Comparison of ENCODE assay signal across 8 cellular contexts in the genomic region with DNA sequence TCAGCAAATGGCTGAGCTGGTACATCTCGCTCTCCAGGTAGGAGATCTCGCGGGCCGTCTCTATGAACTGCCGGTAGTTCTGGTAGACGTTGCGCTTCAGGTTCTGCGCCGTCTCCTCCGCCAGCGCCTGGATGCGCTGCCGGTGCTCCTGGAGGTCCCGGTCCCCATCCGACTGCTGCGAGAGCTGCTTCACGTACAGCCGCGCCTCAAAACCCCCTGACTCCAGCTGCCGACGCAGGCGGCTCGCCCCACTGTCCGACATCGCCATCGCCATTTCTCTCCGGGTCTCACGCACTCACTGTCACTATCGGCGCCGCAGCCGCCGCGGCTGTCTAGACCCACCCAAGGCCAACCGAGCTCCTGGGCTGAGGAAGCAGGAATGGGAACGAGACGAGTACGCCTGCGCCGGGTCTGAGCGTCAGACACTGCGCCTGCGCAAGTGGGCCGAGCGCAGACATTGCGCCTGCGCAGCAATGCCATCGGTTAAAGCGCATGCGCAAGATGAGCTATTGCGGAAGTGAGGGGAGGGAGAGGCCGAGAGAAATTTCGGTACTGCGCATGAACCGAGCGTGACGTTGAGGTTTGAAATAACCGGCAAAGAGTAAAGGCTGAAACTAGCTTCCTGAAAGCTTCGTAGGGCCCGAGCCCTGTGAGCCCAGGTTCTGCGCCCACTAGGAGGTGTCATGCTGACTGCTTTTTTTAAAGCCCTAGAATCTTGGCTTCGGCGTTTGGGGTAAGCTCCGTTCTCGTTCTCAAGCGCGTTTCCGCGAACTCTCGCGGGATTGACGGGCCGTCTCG. TPM values are rescaled to one million over a fixed set of nuclear protein-coding genes. Genes with fewer than 3 reads are reported as not detected.
A peak's percentile ranks its signal among the peaks of the same experiment; 100 is the strongest.
DNase-seq lines count a peak whose midpoint lies in the region; ATAC-seq and TF ChIP-seq lines count a peak whose summit lies in the region.

A gene with protein sequence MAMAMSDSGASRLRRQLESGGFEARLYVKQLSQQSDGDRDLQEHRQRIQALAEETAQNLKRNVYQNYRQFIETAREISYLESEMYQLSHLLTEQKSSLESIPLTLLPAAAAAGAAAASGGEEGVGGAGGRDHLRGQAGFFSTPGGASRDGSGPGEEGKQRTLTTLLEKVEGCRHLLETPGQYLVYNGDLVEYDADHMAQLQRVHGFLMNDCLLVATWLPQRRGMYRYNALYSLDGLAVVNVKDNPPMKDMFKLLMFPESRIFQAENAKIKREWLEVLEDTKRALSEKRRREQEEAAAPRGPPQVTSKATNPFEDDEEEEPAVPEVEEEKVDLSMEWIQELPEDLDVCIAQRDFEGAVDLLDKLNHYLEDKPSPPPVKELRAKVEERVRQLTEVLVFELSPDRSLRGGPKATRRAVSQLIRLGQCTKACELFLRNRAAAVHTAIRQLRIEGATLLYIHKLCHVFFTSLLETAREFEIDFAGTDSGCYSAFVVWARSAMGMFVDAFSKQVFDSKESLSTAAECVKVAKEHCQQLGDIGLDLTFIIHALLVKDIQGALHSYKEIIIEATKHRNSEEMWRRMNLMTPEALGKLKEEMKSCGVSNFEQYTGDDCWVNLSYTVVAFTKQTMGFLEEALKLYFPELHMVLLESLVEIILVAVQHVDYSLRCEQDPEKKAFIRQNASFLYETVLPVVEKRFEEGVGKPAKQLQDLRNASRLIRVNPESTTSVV (minus strand): TSS at position 381 of the 798 bp plus-strand sequence. CDS start 107 bp downstream, at position 274.

- H3K4me1 Mint-ChIP-seq in effector memory CD8-positive, alpha-beta T cell (ENCODE audit: low read depth in 2 of 2), result peaks cover 35 to 53% of the 10 kb centered on the region in 2 donors

- peak; percentile 75 for ATAC-seq in effector memory CD8-positive, alpha-beta T cell (replicated peaks)

- peak within 1 kb of the TSS; percentile 94 to 96 for H3K4me3 Mint-ChIP-seq in effector memory CD8-positive, alpha-beta T cell

- no peaks in the 10 kb centered on the region for H3K9me3 Mint-ChIP-seq in effector memory CD8-positive, alpha-beta T cell

- DNase-seq in COLO829 (ENCODE audit: low spot score) (peak; percentile 100), GM20000 (ENCODE audit: low spot score) (peak; percentile 95), HT-29 (ENCODE audit: low spot score) (peak; percentile 100), NOMO-1 (lab: John Stamatoyannopoulos, UW; ENCODE audit: unreplicated experiment in 2 of 2) (peak; percentile 92 to 95), medulla oblongata (ENCODE audit: extremely low spot score) (peak; percentile 99)
- peak; percentile 98 to 99 (median 99) for DNase-seq in effector memory CD8-positive, alpha-beta T cell
- peak; percentile 97 for DNase-seq in stimulated activated CD8-positive, alpha-beta memory T cell treated with anti-CD3 and anti-CD28 coated beads, Interleukin-12 subunit alpha, Interleukin-12 subunit beta, amount 100 ng/mL, for 1 hour (ENCODE audit: low read depth)

- CTCF ChIA-PET in activated CD8-positive, alpha-beta memory T cell treated with anti-CD3 and anti-CD28 coated beads for 36 hours (lab: Charles Lee), result interaction anchor here (0.6 to 1.2 kb wide), 3 partner anchors 13 to 210 kb away, joined by 3 to 5 read pairs (median 3); no protein-coding TSS in a partner anchor

- POLR2A ChIA-PET in activated CD8-positive, alpha-beta memory T cell treated with anti-CD3 and anti-CD28 coated beads for 36 hours (lab: Charles Lee), result interaction anchor here (0.5 to 1.6 kb wide), 6 partner anchors 22 to 418 kb away, joined by 3 to 13 read pairs (median 3); a partner anchor contains a TSS

- H3K36me3 Mint-ChIP-seq in effector memory CD8-positive, alpha-beta T cell (ENCODE audit: insufficient read depth), result peaks cover 59% of the 10 kb centered on the region

- no peaks in the 10 kb centered on the region for H3K27me3 Mint-ChIP-seq in effector memory CD8-positive, alpha-beta T cell

- H3K27ac Mint-ChIP-seq in effector memory CD8-positive, alpha-beta T cell, result peak within 1 kb of the TSS; percentile 99 to 100

- TF ChIP-seq CTCF in GM20000 (IDR thresholded peaks at IDR 0.05; ENCODE audit: extremely low read depth, missing control alignments), result no peak

RNA-seq across cellular contexts. Expression of the gene that starts here (rescaled TPM):
- 11.0 and 11.6 TPM in 2 replicates for total RNA-seq in HT-29 (2014; rRNA removed; shearing (Covaris generic))
- total RNA-seq in activated CD8-positive, alpha-beta memory T cell treated with anti-CD3 and anti-CD28 coated beads for 36 hours, result 10 to 100 TPM; 13.3 to 13.6 TPM

Comparison
In these comparisons a context has a peak if more than half of its experiments do, and no peak if none do; other contexts are left out.
1. Peak in every context shown above with its lines: DNase-seq and ATAC-seq.